ENCODE assay signal across 11 cellular contexts in the genomic region with DNA sequence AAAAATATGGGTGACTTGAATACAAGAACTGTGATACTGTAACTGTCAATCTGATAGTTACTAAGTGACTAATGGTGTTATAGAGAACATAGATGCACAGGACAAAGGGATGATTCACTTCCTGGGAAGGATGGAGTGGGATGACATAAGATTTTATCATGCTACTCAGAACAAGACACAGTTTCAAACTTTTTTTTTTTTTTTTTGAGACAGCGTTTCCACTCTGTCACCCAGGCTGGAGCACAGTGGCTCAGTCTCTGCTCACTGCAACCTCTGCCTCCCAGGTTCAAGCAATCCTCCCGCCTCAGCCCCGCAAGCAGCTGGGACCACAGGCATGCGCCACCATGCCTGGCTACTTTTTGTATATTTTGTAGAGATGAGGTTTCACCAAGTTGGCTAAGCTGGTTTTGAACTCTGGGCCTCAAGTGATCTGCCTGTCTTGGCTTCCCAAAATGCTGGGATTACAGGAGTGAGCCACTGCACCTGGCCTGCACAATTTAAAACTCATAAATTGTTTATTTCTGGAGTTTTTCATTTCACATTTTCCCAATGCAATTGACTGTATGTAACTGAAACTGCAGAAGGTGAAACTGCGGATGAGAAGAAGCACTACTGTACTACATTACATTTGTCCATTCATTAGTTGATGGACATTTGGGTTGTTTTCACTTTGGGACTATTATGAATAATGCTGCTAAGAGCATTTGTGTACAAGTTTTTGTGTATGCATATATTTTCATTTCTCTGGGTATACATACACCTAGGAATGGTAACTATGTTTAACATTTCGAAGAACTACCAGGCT. TPM values are rescaled to one million over a fixed set of nuclear protein-coding genes. Genes with fewer than 3 reads are reported as not detected.
DNase-seq lines count a peak whose midpoint lies in the region; ATAC-seq and TF ChIP-seq lines count a peak whose summit lies in the region.
"Had no signal": no experiment of that assay in that cellular context is flagged by ENCODE, and none has a peak within 500 bp of the region (broad histone marks: within the 10 kb centered on the region; RNA-seq: fewer than 3 reads in every experiment).

No MANE protein-coding gene starts in this region.

- intact Hi-C loops in natural killer cell (cut with micrococcal nuclease) = loop anchor here (10.0 kb wide), 1 partner anchor 52 kb away; a partner anchor contains a TSS

- peak overlapping the region; percentile 23 for H3K27ac ChIP-seq in CD4-positive, CD25-positive, alpha-beta regulatory T cell (ENCODE audit: insufficient read depth, low read length, poor library complexity, severe bottlenecking)
- H3K27ac ChIP-seq: coronary artery, skin epidermis had no signal

- TF ChIP-seq CTCF in natural killer cell (IDR thresholded peaks at IDR 0.05) (no peak), osteocyte (IDR thresholded peaks at IDR 0.05) (no peak)

- peaks cover 32 to 62% (median 41%) of the 10 kb centered on the region in 4 donors for H3K4me1 Mint-ChIP-seq in CD4-positive, CD25-positive, alpha-beta regulatory T cell
- H3K4me1 Mint-ChIP-seq in activated naive CD8-positive, alpha-beta T cell treated with anti-CD3 and anti-CD28 coated beads for 36 hours = peaks cover 33% of the 10 kb centered on the region
- H3K4me1 Mint-ChIP-seq in natural killer cell (peaks cover 39 to 43% of the 10 kb centered on the region in 2 donors), osteocyte (ENCODE audit: unreplicated experiment) (peaks cover 9% of the 10 kb centered on the region)

- DNase-seq in CD4-positive, CD25-positive, alpha-beta regulatory T cell = peak in 1 of 3 donors; percentile 39
- DNase-seq in OCI-M1 (lab: John Stamatoyannopoulos, UW) = peak; percentile 15
- peak; percentile 49 for DNase-seq in activated naive CD8-positive, alpha-beta T cell treated with anti-CD3 and anti-CD28 coated beads for 36 hours
- no peak for DNase-seq in natural killer cell
- DNase-seq in putamen (ENCODE audit: low spot score) = no peak
- DNase-seq in medulla oblongata (ENCODE audit: extremely low spot score) = no peak
- no peak for DNase-seq in osteocyte (ENCODE audit: extremely low spot score, unreplicated experiment)
- no peak for DNase-seq in NCI-H2081 treated with DMSO at 0.1 percent for 48 hours (lab: John Stamatoyannopoulos, UW)
- DNase-seq: NCI-H2171 treated with DMSO at 0.1 percent for 48 hours had no signal

- H3K36me3 ChIP-seq in CD4-positive, CD25-positive, alpha-beta regulatory T cell (ENCODE audit: control insufficient read depth, insufficient read depth, low read length) = no peaks in the 10 kb centered on the region

- peak overlapping the region; percentile 61 to 78 (median 64) for H3K27ac Mint-ChIP-seq in CD4-positive, CD25-positive, alpha-beta regulatory T cell
- H3K27ac Mint-ChIP-seq in activated naive CD8-positive, alpha-beta T cell treated with anti-CD3 and anti-CD28 coated beads for 36 hours = peak overlapping the region; percentile 71
- peak overlapping the region; percentile 41 to 45 for H3K27ac Mint-ChIP-seq in natural killer cell
- H3K27ac Mint-ChIP-seq in osteocyte (ENCODE audit: unreplicated experiment) = no peak overlapping the region

- H3K4me3 ChIP-seq in CD4-positive, CD25-positive, alpha-beta regulatory T cell (ENCODE audit: low read depth, low read length) = peak overlapping the region; percentile 51
- H3K4me3 ChIP-seq: coronary artery, skin epidermis had no signal

- no peaks in the 10 kb centered on the region for H3K36me3 Mint-ChIP-seq in CD4-positive, CD25-positive, alpha-beta regulatory T cell
- H3K36me3 Mint-ChIP-seq in activated naive CD8-positive, alpha-beta T cell treated with anti-CD3 and anti-CD28 coated beads for 36 hours = no peaks in the 10 kb centered on the region
- no peaks in the 10 kb centered on the region for H3K36me3 Mint-ChIP-seq in natural killer cell
- no peaks in the 10 kb centered on the region for H3K36me3 Mint-ChIP-seq in osteocyte (ENCODE audit: unreplicated experiment)

- H3K27me3 ChIP-seq in CD4-positive, CD25-positive, alpha-beta regulatory T cell (ENCODE audit: control insufficient read depth, insufficient read depth, low read length) = no peaks in the 10 kb centered on the region

- peaks cover 36% of the 10 kb centered on the region for H3K4me1 ChIP-seq in CD4-positive, CD25-positive, alpha-beta regulatory T cell (ENCODE audit: control insufficient read depth, insufficient read depth, low read length, poor library complexity, severe bottlenecking)

- H3K27me3 Mint-ChIP-seq in CD4-positive, CD25-positive, alpha-beta regulatory T cell = no peaks in the 10 kb centered on the region
- H3K27me3 Mint-ChIP-seq in activated naive CD8-positive, alpha-beta T cell treated with anti-CD3 and anti-CD28 coated beads for 36 hours = no peaks in the 10 kb centered on the region
- H3K27me3 Mint-ChIP-seq in natural killer cell (ENCODE audit: low read depth in 2 of 2) (no peaks in the 10 kb centered on the region), osteocyte (ENCODE audit: unreplicated experiment) (no peaks in the 10 kb centered on the region)

- ATAC-seq in CD4-positive, CD25-positive, alpha-beta regulatory T cell (ENCODE audit: low read depth in 2 of 2) = peak; percentile 31 to 56
- ATAC-seq in natural killer cell = peak in 2 of 3 donors; percentile 50 to 57

- no peaks in the 10 kb centered on the region for H3K9me3 ChIP-seq in CD4-positive, CD25-positive, alpha-beta regulatory T cell (ENCODE audit: control insufficient read depth in 2 of 2, low read length in 2 of 2)

- peaks cover 0 to 3% (median 0%) of the 10 kb centered on the region in 7 donors for H3K9me3 Mint-ChIP-seq in CD4-positive, CD25-positive, alpha-beta regulatory T cell
- H3K9me3 Mint-ChIP-seq in activated naive CD8-positive, alpha-beta T cell treated with anti-CD3 and anti-CD28 coated beads for 36 hours = no peaks in the 10 kb centered on the region
- no peaks in the 10 kb centered on the region for H3K9me3 Mint-ChIP-seq in natural killer cell
- H3K9me3 Mint-ChIP-seq in osteocyte (ENCODE audit: unreplicated experiment) = no peaks in the 10 kb centered on the region

- peak overlapping the region; percentile 33 to 48 (median 40) for H3K4me3 Mint-ChIP-seq in CD4-positive, CD25-positive, alpha-beta regulatory T cell
- peak overlapping the region; percentile 22 for H3K4me3 Mint-ChIP-seq in activated naive CD8-positive, alpha-beta T cell treated with anti-CD3 and anti-CD28 coated beads for 36 hours
- H3K4me3 Mint-ChIP-seq in natural killer cell (peak overlapping the region; percentile 71), osteocyte (ENCODE audit: unreplicated experiment) (no peak overlapping the region)

RNA-seq across cellular contexts. Expression of a gene that starts 40.6 kb away (rescaled TPM):
- not detected for total RNA-seq in CD4-positive, CD25-positive, alpha-beta regulatory T cell
- polyA plus RNA-seq in CD4-positive, CD25-positive, alpha-beta regulatory T cell = not detected
- not detected for total RNA-seq in activated naive CD8-positive, alpha-beta T cell treated with anti-CD3 and anti-CD28 coated beads for 36 hours
- total RNA-seq in natural killer cell (not detected), osteocyte (not detected in 2 replicates)

RNA-seq across cellular contexts. Expression of a gene that starts 47.2 kb away (rescaled TPM):
- total RNA-seq in CD4-positive, CD25-positive, alpha-beta regulatory T cell = 179 TPM
- 100 to 1,000 TPM; 125 to 184 (median 154) TPM for polyA plus RNA-seq in CD4-positive, CD25-positive, alpha-beta regulatory T cell
- 10 to 100 TPM; 97.4 to 98.8 TPM for total RNA-seq in activated naive CD8-positive, alpha-beta T cell treated with anti-CD3 and anti-CD28 coated beads for 36 hours
- total RNA-seq in natural killer cell (100 to 1,000 TPM; 121 to 182 (median 146) TPM), osteocyte (63.1 and 68.2 TPM in 2 replicates)

Comparison
In these comparisons a context has a peak if more than half of its experiments do, and no peak if none do; other contexts are left out.
1. DNase-seq: peak in OCI-M1 (single experiment) and activated naive CD8-positive, alpha-beta T cell treated with anti-CD3 and anti-CD28 coated beads for 36 hours (single experiment); none in natural killer cell (single experiment), putamen (single experiment), medulla oblongata (single experiment), osteocyte (single experiment) and NCI-H2081 treated with DMSO at 0.1 percent for 48 hours (single experiment).